In genomic region chr17:17737938-17738894, GRCh38 we compare ENCODE assay signal across 10 cellular contexts.
DNase-seq lines count a peak whose midpoint lies in the region; ATAC-seq and TF ChIP-seq lines count a peak whose summit lies in the region.
"Had no signal": no experiment of that assay in that cellular context is flagged by ENCODE, and none has a peak within 500 bp of the region (broad histone marks: within the 10 kb centered on the region; RNA-seq: fewer than 3 reads in every experiment).

No MANE protein-coding gene starts in this region.

- peaks cover 40% of the 10 kb centered on the region for H3K4me1 Mint-ChIP-seq in stimulated activated memory B cell treated with anti-CD40 and anti-IgM and Interleukin-4, amounts not matched to agents 10 μg/mL and 1 μg/mL and 100 μg/mL, for 72 hours

- no peaks in the 10 kb centered on the region for H3K9me3 ChIP-seq in HEK293 (ENCODE audit: control insufficient read depth, insufficient read depth, low read depth, low read length)

- POLR2A ChIA-PET in HEK293 (lab: Yijun Ruan, JAX), result interaction anchor here (0.9 to 1.8 kb wide), 2 partner anchors 11 to 15 kb away, joined by 3 to 6 read pairs; no protein-coding TSS in a partner anchor

- TF ChIP-seq CTCF in HEK293 (tag by site-specific recombination; IDR thresholded peaks at IDR 0.05), result no peak

- H3K4me3 Mint-ChIP-seq in stimulated activated memory B cell treated with anti-CD40 and anti-IgM and Interleukin-4, amounts not matched to agents 10 μg/mL and 1 μg/mL and 100 μg/mL, for 72 hours, result no peak overlapping the region

- no peak overlapping the region for H3K4me3 ChIP-seq in HEK293 (ENCODE audit: low read depth, low read length)

- ATAC-seq in stimulated activated memory B cell treated with anti-CD40 and anti-IgM and Interleukin-4, amounts not matched to agents 10 μg/mL and 1 μg/mL and 100 μg/mL, for 72 hours, result peak; percentile 49
- ATAC-seq in HG03095 (IDR thresholded peaks at IDR 0.05; ENCODE audit: unreplicated experiment), result no peak
- ATAC-seq in HG02642 (IDR thresholded peaks at IDR 0.05; ENCODE audit: poor library complexity, unreplicated experiment), result no peak

- no peaks in the 10 kb centered on the region for H3K36me3 Mint-ChIP-seq in stimulated activated memory B cell treated with anti-CD40 and anti-IgM and Interleukin-4, amounts not matched to agents 10 μg/mL and 1 μg/mL and 100 μg/mL, for 72 hours

- H3K27ac Mint-ChIP-seq in stimulated activated memory B cell treated with anti-CD40 and anti-IgM and Interleukin-4, amounts not matched to agents 10 μg/mL and 1 μg/mL and 100 μg/mL, for 72 hours, result peak overlapping the region; percentile 42

- no peak overlapping the region for H3K27ac ChIP-seq in HEK293 (ENCODE audit: extremely low read depth, low read depth, low read length)
- H3K27ac ChIP-seq: VCaP had no signal

- H3K9me3 Mint-ChIP-seq in stimulated activated memory B cell treated with anti-CD40 and anti-IgM and Interleukin-4, amounts not matched to agents 10 μg/mL and 1 μg/mL and 100 μg/mL, for 72 hours, result no peaks in the 10 kb centered on the region

- DNase-seq in astrocyte of the hippocampus (ENCODE audit: low read depth, low spot score) (peak; percentile 82), kidney tubule cell (ENCODE audit: low spot score) (peak; percentile 43), NCI-H2227 treated with DMSO at 0.1 percent for 48 hours (lab: John Stamatoyannopoulos, UW) (no peak)
- DNase-seq in activated CD4-positive, alpha-beta T cell treated with anti-CD3 and anti-CD28 coated beads for 4 hours, result no peak
- DNase-seq: NCI-H1048 had no signal

- peaks cover 26% of the 10 kb centered on the region for H3K4me1 ChIP-seq in HEK293 (ENCODE audit: control insufficient read depth, insufficient read depth, low read length)

- H3K36me3 ChIP-seq in HEK293 (ENCODE audit: control insufficient read depth in 2 of 2, insufficient read depth in 1 of 2, low read length in 2 of 2), result peaks cover 0 to 9% of the 10 kb centered on the region in 2 experiments; a peak in 1 of 3 replicates

- CTCF ChIA-PET in HEK293 (lab: Yijun Ruan, JAX), result interaction anchor here (0.5 to 3.3 kb wide), 3 partner anchors 7 to 56 kb away, joined by 4 to 12 read pairs (median 5); no protein-coding TSS in a partner anchor

- no peaks in the 10 kb centered on the region for H3K27me3 Mint-ChIP-seq in stimulated activated memory B cell treated with anti-CD40 and anti-IgM and Interleukin-4, amounts not matched to agents 10 μg/mL and 1 μg/mL and 100 μg/mL, for 72 hours

TF ChIP-seq in HEK293, 187 proteins besides CTCF, POLR2A, EP300 and RAD21 (continues in another document):
- TF ChIP-seq PATZ1 (tag by site-specific recombination; IDR thresholded peaks at IDR 0.05), result peak; percentile 20; the same call in 1 of the 2 replicates
- no peak for TF ChIP-seq ZBTB11 (tag by site-specific recombination; conservative IDR thresholded peaks at IDR 0.05; ENCODE audit: low read depth)
- TF ChIP-seq HOXA7 (CRISPR knock-in tag; IDR thresholded peaks at IDR 0.05; ENCODE audit: borderline replicate concordance), result no peak
- no peak for TF ChIP-seq ZNF10 (tag by site-specific recombination; IDR thresholded peaks at IDR 0.05)
- TF ChIP-seq ATF2 (tag by site-specific recombination; IDR thresholded peaks at IDR 0.05; ENCODE audit: low read depth), result no peak
- TF ChIP-seq ZNF747 (tag by site-specific recombination; IDR thresholded peaks at IDR 0.05), result no peak
- TF ChIP-seq ZXDB (tag by site-specific recombination; IDR thresholded peaks at IDR 0.05), result no peak
- peak; percentile 52 for TF ChIP-seq ZFHX2 (tag by site-specific recombination; conservative IDR thresholded peaks at IDR 0.05)
- no peak for TF ChIP-seq ZNF610 (tag by site-specific recombination; IDR thresholded peaks at IDR 0.05; ENCODE audit: borderline replicate concordance)
- TF ChIP-seq ZSCAN18 (tag by site-specific recombination; IDR thresholded peaks at IDR 0.05), result no peak
- TF ChIP-seq GLIS2 (tag by site-specific recombination; IDR thresholded peaks at IDR 0.05), result peak; percentile 27; the same call in 1 of the 2 replicates
- no peak for TF ChIP-seq YY2 (tag by site-specific recombination; IDR thresholded peaks at IDR 0.05)
- TF ChIP-seq ZNF623 (tag by site-specific recombination; IDR thresholded peaks at IDR 0.05), result no peak
- no peak for TF ChIP-seq ZEB2 (tag by site-specific recombination; IDR thresholded peaks at IDR 0.05)
- no peak for TF ChIP-seq ZNF266 (tag by site-specific recombination; IDR thresholded peaks at IDR 0.05; ENCODE audit: low read depth)
- no peak for TF ChIP-seq GLI4 (tag by site-specific recombination; IDR thresholded peaks at IDR 0.05)
- peak; percentile 52 for TF ChIP-seq EGR2 (tag by site-specific recombination; IDR thresholded peaks at IDR 0.05; ENCODE audit: low read depth)
- peak; percentile 26; the same call in 1 of the 2 replicates for TF ChIP-seq GLIS1 (tag by site-specific recombination; IDR thresholded peaks at IDR 0.05)
- peak; percentile 66; the same call in 1 of the 2 replicates for TF ChIP-seq KLF1 (tag by site-specific recombination; IDR thresholded peaks at IDR 0.05)
- TF ChIP-seq ZNF792 (tag by site-specific recombination; IDR thresholded peaks at IDR 0.05), result no peak
- no peak for TF ChIP-seq KLF16 (tag by site-specific recombination; IDR thresholded peaks at IDR 0.05)
- no peak for TF ChIP-seq TRIM28 (IDR thresholded peaks at IDR 0.05; ENCODE audit: borderline replicate concordance, low read length)
- TF ChIP-seq ZNF555 (tag by site-specific recombination; conservative IDR thresholded peaks at IDR 0.05), result no peak
- no peak for TF ChIP-seq ZNF785 (tag by site-specific recombination; IDR thresholded peaks at IDR 0.05)

Comparison
In these comparisons a context has a peak if more than half of its experiments do, and no peak if none do; other contexts are left out.
1. DNase-seq: peak in astrocyte of the hippocampus (single experiment) and kidney tubule cell (single experiment); none in NCI-H2227 treated with DMSO at 0.1 percent for 48 hours (single experiment) and activated CD4-positive, alpha-beta T cell treated with anti-CD3 and anti-CD28 coated beads for 4 hours (0 of 2).